ENCODE assay signal across 1 cellular context in genomic region chr7:133947458-133948044, GRCh38.
TF ChIP-seq lines count a peak whose summit lies in the region.

No MANE protein-coding gene starts in this region.

TF ChIP-seq in SK-N-SH treated with all-trans-retinoic acid at 6 μM for 48 hours, 23 proteins besides CTCF, POLR2A, EP300 and RAD21 (continued from another document):
- TF ChIP-seq TSHZ2 (CRISPR knock-in tag; IDR thresholded peaks at IDR 0.05) (0 out of 2 replicates have a peak, but pooled peaks have one; percentile 22), GLIS3 (CRISPR knock-in tag; IDR thresholded peaks at IDR 0.05) (no peak), ZNF8 (CRISPR knock-in tag; IDR thresholded peaks at IDR 0.05) (no peak)
TF ChIP-seq in SK-N-SH treated with all-trans-retinoic acid at 6 μM for 48 hours: peak in this region for 1.
